Comparison of ENCODE assay signal across 1 cellular context in genomic region chr2:45373534-45373933, GRCh38.
TF ChIP-seq lines count a peak whose summit lies in the region.

No MANE protein-coding gene starts in this region.

TF ChIP-seq in HepG2, 621 proteins besides CTCF, POLR2A, EP300 and RAD21 (continued from another document and continues in another):
- TF ChIP-seq HOMEZ (CRISPR knock-in tag; IDR thresholded peaks at IDR 0.05; ENCODE audit: low read depth) (peak; percentile 40; the same call in 1 of the 2 replicates), GABPB1 (CRISPR knock-in tag; IDR thresholded peaks at IDR 0.05) (no peak), ZSCAN30 (CRISPR knock-in tag; IDR thresholded peaks at IDR 0.05) (no peak), CCAR2 (optimal IDR thresholded peaks at IDR 0.05; ENCODE audit: low read depth, low read length) (no peak), MAX (IDR thresholded peaks at IDR 0.05) (peak; percentile 47; the same call in 1 of the 2 replicates), MXI1 (IDR thresholded peaks at IDR 0.05; ENCODE audit: borderline replicate concordance, low read depth, low read length) (no peak), ZNF883 (CRISPR knock-in tag; IDR thresholded peaks at IDR 0.05; ENCODE audit: not compliant biosample characterization) (no peak), ZNF3 (CRISPR knock-in tag; IDR thresholded peaks at IDR 0.05) (no peak), AGO2 (optimal IDR thresholded peaks at IDR 0.05; ENCODE audit: low read depth, low read length) (no peak), ZKSCAN1 (IDR thresholded peaks at IDR 0.05; ENCODE audit: low read length) (no peak), MAF1 (CRISPR knock-in tag; IDR thresholded peaks at IDR 0.05; ENCODE audit: borderline replicate concordance) (no peak), HOXA5 (CRISPR knock-in tag; IDR thresholded peaks at IDR 0.05) (0 out of 2 replicates have a peak, but pooled peaks have one; percentile 34), ZNF761 (CRISPR knock-in tag; conservative IDR thresholded peaks at IDR 0.05) (no peak), ZNF879 (CRISPR knock-in tag; IDR thresholded peaks at IDR 0.05) (no peak), ISL2 (CRISPR knock-in tag; IDR thresholded peaks at IDR 0.05) (peak; percentile 81), ZNF782 (CRISPR knock-in tag; IDR thresholded peaks at IDR 0.05; ENCODE audit: borderline replicate concordance) (no peak), SUZ12 (IDR thresholded peaks at IDR 0.05; ENCODE audit: low read depth, low read length) (no peak), KMT2B (CRISPR knock-in tag; IDR thresholded peaks at IDR 0.05) (no peak), RORA (CRISPR knock-in tag; IDR thresholded peaks at IDR 0.05) (no peak), SYNCRIP (IDR thresholded peaks at IDR 0.05; ENCODE audit: insufficient read depth, low read depth, low read length) (no peak), ZNF260 (CRISPR knock-in tag; IDR thresholded peaks at IDR 0.05; ENCODE audit: borderline replicate concordance, low read depth) (no peak), SATB2 (CRISPR knock-in tag; IDR thresholded peaks at IDR 0.05) (no peak), ELF1 (CRISPR knock-in tag; IDR thresholded peaks at IDR 0.05) (peak; percentile 43; the same call in 1 of the 2 replicates), ZMYM4 (CRISPR knock-in tag; IDR thresholded peaks at IDR 0.05) (peak; percentile 75), ZNF24 (IDR thresholded peaks at IDR 0.05) (no peak), ZFAT (CRISPR knock-in tag; conservative IDR thresholded peaks at IDR 0.05) (no peak), ZNF354B (CRISPR knock-in tag; IDR thresholded peaks at IDR 0.05) (no peak), AGO1 (IDR thresholded peaks at IDR 0.05; ENCODE audit: low read depth, low read length, poor library complexity, severe bottlenecking) (no peak), GABPA (IDR thresholded peaks at IDR 0.05; ENCODE audit: low read depth, low read length) (no peak), GABPA (CRISPR knock-in tag; IDR thresholded peaks at IDR 0.05; ENCODE audit: low read depth) (no peak), ZNF142 (CRISPR knock-in tag; IDR thresholded peaks at IDR 0.05) (no peak), ARNTL (CRISPR knock-in tag; IDR thresholded peaks at IDR 0.05) (no peak), GFI1 (CRISPR knock-in tag; IDR thresholded peaks at IDR 0.05; ENCODE audit: borderline replicate concordance) (peak; percentile 94), ZNF121 (CRISPR knock-in tag; IDR thresholded peaks at IDR 0.05) (no peak), ZBTB7A (CRISPR knock-in tag; IDR thresholded peaks at IDR 0.05) (no peak), SP2 (CRISPR knock-in tag; IDR thresholded peaks at IDR 0.05) (no peak), NR3C1 (CRISPR knock-in tag; IDR thresholded peaks at IDR 0.05) (no peak), ZBTB44 (CRISPR knock-in tag; IDR thresholded peaks at IDR 0.05) (no peak), ZNF382 (CRISPR knock-in tag; IDR thresholded peaks at IDR 0.05; ENCODE audit: borderline replicate concordance) (no peak), ZNF713 (CRISPR knock-in tag; IDR thresholded peaks at IDR 0.05) (no peak), ATF7-NPFF (CRISPR knock-in tag; IDR thresholded peaks at IDR 0.05; ENCODE audit: low read depth) (no peak), TIGD3 (CRISPR knock-in tag; IDR thresholded peaks at IDR 0.05; ENCODE audit: borderline replicate concordance) (no peak), PHB2 (IDR thresholded peaks at IDR 0.05; ENCODE audit: partially characterized antibody) (no peak), ZHX1 (CRISPR knock-in tag; IDR thresholded peaks at IDR 0.05; ENCODE audit: low read depth) (no peak), ZSCAN9 (CRISPR knock-in tag; IDR thresholded peaks at IDR 0.05; ENCODE audit: borderline replicate concordance) (no peak), ZNF12 (CRISPR knock-in tag; IDR thresholded peaks at IDR 0.05) (no peak), TFDP1 (CRISPR knock-in tag; IDR thresholded peaks at IDR 0.05; ENCODE audit: borderline replicate concordance) (no peak), ZNF546 (CRISPR knock-in tag; conservative IDR thresholded peaks at IDR 0.05) (no peak), MLLT10 (CRISPR knock-in tag; IDR thresholded peaks at IDR 0.05) (no peak), ZNF451 (CRISPR knock-in tag; IDR thresholded peaks at IDR 0.05) (no peak), EZH2 (conservative IDR thresholded peaks at IDR 0.05; ENCODE audit: low read depth, low read length) (no peak), ETV6 (CRISPR knock-in tag; conservative IDR thresholded peaks at IDR 0.05) (no peak), REPIN1 (CRISPR knock-in tag; IDR thresholded peaks at IDR 0.05; ENCODE audit: borderline replicate concordance, low read depth) (peak; percentile 57; the same call in 1 of the 2 replicates), KLF6 (CRISPR knock-in tag; IDR thresholded peaks at IDR 0.05) (peak; percentile 24; the same call in 1 of the 2 replicates), ZNF253 (CRISPR knock-in tag; IDR thresholded peaks at IDR 0.05; ENCODE audit: borderline replicate concordance) (no peak), TAF1 (CRISPR knock-in tag; IDR thresholded peaks at IDR 0.05) (no peak)
